ENCODE assay signal across 18 cellular contexts in the genomic region with DNA sequence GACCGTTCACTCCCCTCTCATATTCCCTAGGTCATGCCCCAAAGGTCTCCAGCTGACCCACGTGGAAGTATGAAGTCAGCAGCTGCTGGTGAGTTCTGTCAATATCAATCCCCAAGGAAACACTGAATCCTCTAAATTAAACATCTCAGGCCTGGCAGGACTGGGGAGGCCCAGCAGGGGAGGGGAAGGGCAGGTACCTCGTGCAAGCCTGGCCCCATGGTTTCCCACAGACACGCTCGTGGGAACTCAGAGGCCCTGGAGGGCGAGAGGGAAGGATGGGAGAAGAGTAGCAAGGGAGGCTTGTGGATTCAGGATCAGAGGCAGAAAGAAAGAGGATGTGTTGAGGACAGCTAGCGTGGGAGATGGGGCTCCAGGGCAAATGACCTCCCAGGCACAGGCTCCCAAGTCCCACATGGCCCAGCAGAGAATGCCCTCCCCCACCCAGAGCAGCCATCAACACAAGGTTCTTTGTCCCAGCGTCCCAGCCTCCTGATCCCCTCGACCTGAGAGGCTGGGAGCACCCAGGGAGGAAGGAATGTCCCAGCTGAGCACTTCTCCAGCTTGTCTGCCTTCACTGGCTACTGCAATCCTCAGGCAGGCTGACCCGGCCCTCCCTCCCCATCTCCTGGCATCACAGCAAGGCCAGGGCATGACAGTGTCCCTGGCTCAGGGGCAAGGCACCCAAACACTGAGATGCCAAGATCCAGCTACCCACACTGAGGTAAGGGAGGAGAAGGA. TPM values are rescaled to one million over a fixed set of nuclear protein-coding genes. Genes with fewer than 3 reads are reported as not detected.
DNase-seq lines count a peak whose midpoint lies in the region; ATAC-seq and TF ChIP-seq lines count a peak whose summit lies in the region.
"Had no signal": no experiment of that assay in that cellular context is flagged by ENCODE, and none has a peak within 500 bp of the region (broad histone marks: within the 10 kb centered on the region; RNA-seq: fewer than 3 reads in every experiment).

No MANE protein-coding gene starts in this region.

- intact Hi-C loops in IMR-90 (cut with micrococcal nuclease) (no loop called here), dorsolateral prefrontal cortex (cut with DNase I) (no loop called here)

- peaks cover 31% of the 10 kb centered on the region for H4K20me1 ChIP-seq in IMR-90 (ENCODE audit: insufficient read depth, low read length)

- no peak overlapping the region for H2AK9ac ChIP-seq in IMR-90 (replicated peaks; ENCODE audit: low read depth, low read length, poor library complexity)

- no TSS peak for BruUV-seq in IMR-90 (replicated peaks; lab: Mats Ljungman, UMichigan)

- DNase-seq in H7 (peak; percentile 42), IMR-90 (no peak), dorsolateral prefrontal cortex (no peak), neuronal stem cell (ENCODE audit: low spot score) (no peak), DMS153 treated with DMSO at 0.1 percent for 48 hours (lab: John Stamatoyannopoulos, UW; ENCODE audit: unreplicated experiment) (no peak), GM03348 (ENCODE audit: low spot score) (no peak), NCI-H1105 treated with DMSO at 0.1 percent for 48 hours (lab: John Stamatoyannopoulos, UW) (no peak), SHP77 (lab: John Stamatoyannopoulos, UW) (no peak)
- DNase-seq: activated CD4-positive, alpha-beta memory T cell treated with anti-CD3 and anti-CD28 coated beads for 36 hours; AML-193; amniotic stem cell; effector memory CD4-positive, alpha-beta T cell; NCI-H526 treated with DMSO at 0.1 percent for 48 hours; ovary; stimulated activated naive CD4-positive, alpha-beta T cell treated with Interleukin-2 at 50 U/mL for 16 hours had no signal

- peaks cover 44% of the 10 kb centered on the region for H3K36me3 ChIP-seq in H7 (replicated peaks; ENCODE audit: control insufficient read depth, insufficient read depth, low read length)
- H3K36me3 ChIP-seq in IMR-90 (ENCODE audit: control insufficient read depth, insufficient read depth, low read length) = peaks cover 63% of the 10 kb centered on the region
- H3K36me3 ChIP-seq in neuronal stem cell (replicated peaks in 1 of 2; ENCODE audit: control insufficient read depth in 2 of 2, insufficient read depth in 2 of 2, low read length in 2 of 2) = peaks cover 35 to 68% of the 10 kb centered on the region in 2 donors
- H3K36me3 ChIP-seq: ovary had no signal

- H4K8ac ChIP-seq in IMR-90 (ENCODE audit: low read depth in 2 of 2, low read length in 2 of 2) = no peak overlapping the region
- H4K8ac ChIP-seq in neuronal stem cell (ENCODE audit: low read depth, low read length) = no peak overlapping the region

- H3K4me2 ChIP-seq in IMR-90 (ENCODE audit: low read depth, low read length) (no peak overlapping the region), neuronal stem cell (ENCODE audit: insufficient read depth, low read length, poor library complexity, severe bottlenecking) (no peak overlapping the region)

- no peak overlapping the region for H3K14ac ChIP-seq in IMR-90 (replicated peaks; ENCODE audit: low read depth, low read length)
- H3K14ac ChIP-seq in neuronal stem cell (ENCODE audit: low read length) = no peak overlapping the region

- CTCF ChIA-PET in IMR-90 (lab: Yijun Ruan, JAX) = no interaction called here

- H2BK120ac ChIP-seq in IMR-90 (ENCODE audit: low read depth, low read length) (no peak overlapping the region), neuronal stem cell (ENCODE audit: low read depth, low read length) (peak overlapping the region; percentile 39)

- H3K4ac ChIP-seq in IMR-90 (ENCODE audit: low read depth, low read length) (no peak overlapping the region), neuronal stem cell (ENCODE audit: low read length) (peak overlapping the region; percentile 23)

- POLR2A ChIA-PET in IMR-90 (lab: Charles Lee; ENCODE audit: unreplicated experiment) = interaction anchor here (1.7 kb wide), 1 partner anchor 20 kb away, joined by 8 read pairs; a partner anchor contains a TSS

- H2AFZ ChIP-seq in IMR-90 (replicated peaks; ENCODE audit: low read length, poor library complexity) = peak overlapping the region; percentile 67
- H2AFZ ChIP-seq in neuronal stem cell (ENCODE audit: low read length) = no peak overlapping the region

- H2BK15ac ChIP-seq in IMR-90 (ENCODE audit: low read depth, low read length) (no peak overlapping the region; the same call in 2 of the 3 replicates), neuronal stem cell (ENCODE audit: low read length) (no peak overlapping the region)

- no peak overlapping the region for H3K4me3 ChIP-seq in H7 (ENCODE audit: insufficient read depth, low read depth, low read length)
- H3K4me3 ChIP-seq in IMR-90 (ENCODE audit: insufficient read depth, low read depth, low read length) = no peak overlapping the region
- H3K4me3 ChIP-seq in dorsolateral prefrontal cortex = no peak overlapping the region
- peak overlapping the region in 1 of 2 donors; percentile 7 for H3K4me3 ChIP-seq in neuronal stem cell (ENCODE audit: low read length in 2 of 2)
- H3K4me3 ChIP-seq: cardiac muscle cell, ovary, upper lobe of left lung had no signal

- H4K5ac ChIP-seq in IMR-90 (ENCODE audit: low read depth, low read length) = no peak overlapping the region

- dilution Hi-C loops in IMR-90 (cut with HindIII; ENCODE audit: low sequenced_read_pairs, unreplicated experiment) = no loop called here

- H3K27me3 ChIP-seq in H7 (ENCODE audit: control insufficient read depth, insufficient read depth, low read length) (no peaks in the 10 kb centered on the region), IMR-90 (ENCODE audit: control insufficient read depth, insufficient read depth, low read length) (no peaks in the 10 kb centered on the region), dorsolateral prefrontal cortex (no peaks in the 10 kb centered on the region), neuronal stem cell (ENCODE audit: control insufficient read depth in 3 of 3, insufficient read depth in 3 of 3, low read depth in 1 of 3, low read length in 3 of 3) (no peaks in the 10 kb centered on the region)
- H3K27me3 ChIP-seq: cardiac muscle cell, ovary, upper lobe of left lung had no signal

- no peak overlapping the region for H2AK5ac ChIP-seq in IMR-90 (ENCODE audit: low read depth, low read length)
- H2AK5ac ChIP-seq in neuronal stem cell (ENCODE audit: low read depth, low read length) = no peak overlapping the region

- 60% methylated on average over 1 of the region's 10 CpGs; no CpG with 5 or more reads in 1 of the 2 experiments for WGBS in IMR-90 (ENCODE audit: extremely low coverage in 2 of 2, insufficient read length in 1 of 2), 2 experiments
- WGBS in neuronal stem cell (ENCODE audit: extremely low coverage in 2 of 2, insufficient read length in 2 of 2, insufficient replicate concordance in 1 of 2), 2 donors = no CpG with 5 or more reads among the region's 10 CpGs

- H3K56ac ChIP-seq in IMR-90 (ENCODE audit: extremely low read depth, insufficient read depth, low read length) = no peak overlapping the region

- ATAC-seq in IMR-90 (ENCODE audit: low read depth) = no peak
- ATAC-seq: sciatic nerve had no signal

- in situ Hi-C loops in IMR-90 (cut with MboI; ENCODE audit: low sequenced_read_pairs) = no loop called here

- TF ChIP-seq RAD21 in IMR-90 (IDR thresholded peaks at IDR 0.05; ENCODE audit: low read length) = no peak

- H3K4me1 ChIP-seq in IMR-90 (ENCODE audit: control insufficient read depth, insufficient read depth, low read length) (peaks cover 9% of the 10 kb centered on the region), neuronal stem cell (ENCODE audit: control insufficient read depth in 2 of 2, insufficient read depth in 1 of 2, low read depth in 1 of 2, low read length in 2 of 2) (peaks cover 9 to 25% of the 10 kb centered on the region in 2 donors)

- H3K9me1 ChIP-seq in IMR-90 (ENCODE audit: insufficient read depth, low read length) = no peaks in the 10 kb centered on the region

- H3K79me1 ChIP-seq in IMR-90 (ENCODE audit: low read depth in 1 of 2, low read length in 2 of 2) (peaks cover 33 to 76% of the 10 kb centered on the region in 2 experiments), neuronal stem cell (ENCODE audit: low read depth, low read length) (peaks cover 3% of the 10 kb centered on the region)

- no peak overlapping the region for H4K91ac ChIP-seq in IMR-90 (ENCODE audit: insufficient read depth, low read depth, low read length)
- no peak overlapping the region for H4K91ac ChIP-seq in neuronal stem cell (ENCODE audit: low read depth, low read length, poor library complexity)

- no peak overlapping the region for H2BK12ac ChIP-seq in neuronal stem cell (ENCODE audit: low read length)

- H3K9ac ChIP-seq in IMR-90 (ENCODE audit: low read depth, low read length) (no peak overlapping the region), neuronal stem cell (ENCODE audit: low read depth, low read length, poor library complexity) (peak overlapping the region; percentile 83)

- TF ChIP-seq CTCF in IMR-90 (conservative IDR thresholded peaks at IDR 0.05; ENCODE audit: low read depth, low read length) (no peak), dorsolateral prefrontal cortex (IDR thresholded peaks at IDR 0.05 in 54 of 56, conservative IDR thresholded peaks at IDR 0.05 in 2 of 56; ENCODE audit: low read depth in 1 of 56, partially characterized antibody in 56 of 56) (no peak)

- no peak overlapping the region for H2BK20ac ChIP-seq in IMR-90 (ENCODE audit: low read depth, low read length)

- no peak overlapping the region for H3K18ac ChIP-seq in IMR-90 (ENCODE audit: low read depth, low read length)
- peak overlapping the region; percentile 78 for H3K18ac ChIP-seq in neuronal stem cell (ENCODE audit: low read length)

- no peak overlapping the region for H2BK5ac ChIP-seq in IMR-90 (ENCODE audit: low read depth, low read length, poor library complexity, severe bottlenecking)
- H2BK5ac ChIP-seq in neuronal stem cell (ENCODE audit: low read length) = peak overlapping the region; percentile 40

- H3K23ac ChIP-seq in IMR-90 (ENCODE audit: low read depth, low read length) = peak overlapping the region; percentile 16; the same call in 1 of the 2 replicates
- peak overlapping the region; percentile 92 for H3K23ac ChIP-seq in neuronal stem cell (ENCODE audit: low read depth, low read length, poor library complexity)

- no peak for TF ChIP-seq POLR2A in IMR-90 (IDR thresholded peaks at IDR 0.05; ENCODE audit: low read depth, low read length)

- H3K9me3 ChIP-seq in IMR-90 (ENCODE audit: control insufficient read depth, insufficient read depth, low read length) (no peaks in the 10 kb centered on the region), neuronal stem cell (replicated peaks in 1 of 2; ENCODE audit: control insufficient read depth in 2 of 2, insufficient read depth in 1 of 2, low read depth in 1 of 2, low read length in 2 of 2) (no peaks in the 10 kb centered on the region)
- H3K9me3 ChIP-seq: ovary, upper lobe of left lung had no signal

- H3K27ac ChIP-seq in IMR-90 (ENCODE audit: insufficient read depth, low read length) (no peak overlapping the region), dorsolateral prefrontal cortex (peak overlapping the region in 31 of 59 donors; percentile 3 to 74 (median 48)), neuronal stem cell (replicated peaks; ENCODE audit: low read length) (peak overlapping the region; percentile 12)
- H3K27ac ChIP-seq: cardiac muscle cell, ovary, upper lobe of left lung had no signal

RNA-seq across cellular contexts. Expression of a gene that starts 20.1 kb away (rescaled TPM):
- 5,486 and 6,641 TPM in 2 replicates for total RNA-seq in H7 (2014; rRNA removed; shearing (Covaris generic))
- total RNA-seq in IMR-90 (2012; rRNA removed) (4,496 and 5,401 TPM in 2 replicates), dorsolateral prefrontal cortex (100 to 1,000 TPM; 199 to 446 (median 270) TPM)
- 5,590 and 6,356 TPM in 2 replicates for polyA plus RNA-seq in IMR-90 (2012; rRNA removed)
- polyA plus RNA-seq in IMR-90 (2012; cell fraction: cytosol; rRNA removed) = 2,244 and 4,987 TPM in 2 replicates
- polyA plus RNA-seq in IMR-90 (2012; cell fraction: nucleus; rRNA removed; ENCODE audit: low replicate concordance) = 1,556 and 2,037 TPM in 2 replicates
- polyA plus RNA-seq in neuronal stem cell (2013, experiment 1 of 2) = 4,689 TPM
- polyA plus RNA-seq in neuronal stem cell (2013, experiment 2 of 2) = 4,697 TPM

RNA-seq across cellular contexts. Expression of a gene that starts 26.5 kb away (rescaled TPM):
- total RNA-seq in H7 (2014; rRNA removed; shearing (Covaris generic)) = 119 and 130 TPM in 2 replicates
- total RNA-seq in IMR-90 (2012; rRNA removed) = 65.8 and 77.6 TPM in 2 replicates
- 57.8 and 76.1 TPM in 2 replicates for polyA plus RNA-seq in IMR-90 (2012; rRNA removed)
- 28.3 and 50.4 TPM in 2 replicates for polyA plus RNA-seq in IMR-90 (2012; cell fraction: cytosol; rRNA removed)
- 74.2 and 147 TPM in 2 replicates for polyA plus RNA-seq in IMR-90 (2012; cell fraction: nucleus; rRNA removed; ENCODE audit: low replicate concordance)
- 100 to 1,000 TPM in 2 of 120 experiments, 10 to 100 TPM in 118; 44.5 to 107 (median 69.9) TPM for total RNA-seq in dorsolateral prefrontal cortex
- polyA plus RNA-seq in neuronal stem cell (2013, experiment 1 of 2) = 20.7 TPM
- polyA plus RNA-seq in neuronal stem cell (2013, experiment 2 of 2) = 19.8 TPM

RNA-seq across cellular contexts. Expression of a gene that starts 44.5 kb away (rescaled TPM):
- 76.1 and 89.9 TPM in 2 replicates for total RNA-seq in H7 (2014; rRNA removed; shearing (Covaris generic))
- 33.9 and 46.6 TPM in 2 replicates for total RNA-seq in IMR-90 (2012; rRNA removed)
- 134 and 139 TPM in 2 replicates for polyA plus RNA-seq in IMR-90 (2012; rRNA removed)
- polyA plus RNA-seq in IMR-90 (2012; cell fraction: cytosol; rRNA removed) = 104 and 123 TPM in 2 replicates
- 210 and 333 TPM in 2 replicates for polyA plus RNA-seq in IMR-90 (2012; cell fraction: nucleus; rRNA removed; ENCODE audit: low replicate concordance)
- 10 to 100 TPM; 15.7 to 57.9 (median 32.8) TPM for total RNA-seq in dorsolateral prefrontal cortex
- polyA plus RNA-seq in neuronal stem cell (2013, experiment 1 of 2) = 29.0 TPM
- 29.6 TPM for polyA plus RNA-seq in neuronal stem cell (2013, experiment 2 of 2)

Comparison
In these comparisons a context has a peak if more than half of its experiments do, and no peak if none do; other contexts are left out.
1. RNA of a gene that starts 20.1 kb away (total RNA-seq): 5,486 to 6,641 TPM in H7 and 4,496 to 5,401 TPM in IMR-90; 199 to 446 TPM in dorsolateral prefrontal cortex; every median in the first group is over 10 times any median in the second.